Comparison of ENCODE assay signal across 8 cellular contexts in the genomic region with DNA sequence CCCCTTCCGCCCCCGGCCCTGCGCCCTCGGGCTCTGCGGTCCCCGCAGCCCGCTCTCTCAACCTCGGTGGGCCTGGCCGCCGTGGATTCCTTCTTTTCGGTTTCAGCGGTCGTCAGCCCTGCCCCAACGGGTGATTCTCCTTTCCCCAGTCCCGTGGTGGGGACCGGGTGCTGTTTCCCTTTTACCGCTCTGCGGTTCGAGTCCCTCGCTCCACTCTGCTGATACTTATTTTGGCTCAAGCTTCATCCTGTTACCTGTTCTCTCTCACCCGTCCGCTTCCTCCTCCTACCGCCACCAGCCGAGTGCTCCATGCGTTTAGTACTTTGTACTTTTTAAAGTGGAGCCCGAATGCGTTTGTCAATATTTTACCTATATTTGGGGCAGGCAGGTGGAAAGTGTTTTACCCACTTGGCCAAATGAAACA. TPM values are rescaled to one million over a fixed set of nuclear protein-coding genes. Genes with fewer than 3 reads are reported as not detected.
DNase-seq lines count a peak whose midpoint lies in the region; ATAC-seq and TF ChIP-seq lines count a peak whose summit lies in the region.

No MANE protein-coding gene starts in this region.

- H3K27me3 Mint-ChIP-seq in activated T-helper 2 cell treated with anti-CD3 and anti-CD28 coated beads, Interferon-gamma antibody, Interleukin-2, Interleukin-4, amounts not matched to agents 10 μg/mL and 5 μg/mL and 100 μg/mL, durations not matched to agents 14 hours and 24 hours and 36 hours (ENCODE audit: low read depth) = no peaks in the 10 kb centered on the region

- intact Hi-C loops in activated T-helper 2 cell treated with anti-CD3 and anti-CD28 coated beads, Interferon-gamma antibody, Interleukin-2, Interleukin-4, amounts not matched to agents 10 μg/mL and 5 μg/mL and 100 μg/mL, durations not matched to agents 14 hours and 24 hours and 36 hours (cut with micrococcal nuclease) = loop anchor here (1.0 to 10.0 kb wide), 4 partner anchors 124 to 1476 kb away; partner anchors contain the start of genes FAM111A and SLC43A3
- intact Hi-C loops in right cardiac atrium (cut with DNase I) = loop anchor here in 1 of 4 donors (5.0 kb wide), 1 partner anchor 39 kb away; no protein-coding TSS in a partner anchor

- TF ChIP-seq CTCF in AG10803 (conservative IDR thresholded peaks at IDR 0.05; ENCODE audit: low read length) (no peak), smooth muscle cell (IDR thresholded peaks at IDR 0.05; ENCODE audit: borderline replicate concordance, insufficient read depth, poor library complexity, severe bottlenecking) (no peak)

- H3K27me3 ChIP-seq in HUES64 (ENCODE audit: insufficient read depth, low read length) (no peaks in the 10 kb centered on the region), right cardiac atrium (ENCODE audit: control insufficient read depth, insufficient read depth) (no peaks in the 10 kb centered on the region), smooth muscle cell (ENCODE audit: low read depth) (no peaks in the 10 kb centered on the region)

- H3F3A ChIP-seq in smooth muscle cell (ENCODE audit: low read depth) = no peaks in the 10 kb centered on the region

- H3K27ac ChIP-seq in HUES64 (ENCODE audit: low read depth, low read length) = peak overlapping the region; percentile 95
- H3K27ac ChIP-seq in right cardiac atrium (ENCODE audit: low read length) = peak overlapping the region; percentile 80
- peak overlapping the region; percentile 98 for H3K27ac ChIP-seq in smooth muscle cell (ENCODE audit: low read depth)

- H3K4me3 ChIP-seq in AG10803 (ENCODE audit: low read length) (peak overlapping the region; percentile 86), HUES64 (ENCODE audit: low read length) (peak overlapping the region; percentile 92), right cardiac atrium (ENCODE audit: low read length) (peak overlapping the region; percentile 74), smooth muscle cell (peak overlapping the region; percentile 79)

- H3K4me3 Mint-ChIP-seq in activated T-helper 2 cell treated with anti-CD3 and anti-CD28 coated beads, Interferon-gamma antibody, Interleukin-2, Interleukin-4, amounts not matched to agents 10 μg/mL and 5 μg/mL and 100 μg/mL, durations not matched to agents 14 hours and 24 hours and 36 hours (ENCODE audit: low read depth) = peak overlapping the region; percentile 99

- under 1% methylated on average over 27 of the region's 27 CpGs for WGBS in HUES64
- under 1% methylated on average over 27 of the region's 27 CpGs for WGBS in right cardiac atrium
- under 1% methylated on average over 18 of the region's 27 CpGs for WGBS in smooth muscle cell (ENCODE audit: low lambda C conversion rate)

- peaks cover 35% of the 10 kb centered on the region for H3K36me3 Mint-ChIP-seq in activated T-helper 2 cell treated with anti-CD3 and anti-CD28 coated beads, Interferon-gamma antibody, Interleukin-2, Interleukin-4, amounts not matched to agents 10 μg/mL and 5 μg/mL and 100 μg/mL, durations not matched to agents 14 hours and 24 hours and 36 hours (ENCODE audit: low read depth)

- H3K9me3 Mint-ChIP-seq in activated T-helper 2 cell treated with anti-CD3 and anti-CD28 coated beads, Interferon-gamma antibody, Interleukin-2, Interleukin-4, amounts not matched to agents 10 μg/mL and 5 μg/mL and 100 μg/mL, durations not matched to agents 14 hours and 24 hours and 36 hours = no peaks in the 10 kb centered on the region

- peak overlapping the region; percentile 62 for H2AFZ ChIP-seq in smooth muscle cell (ENCODE audit: low read depth)

- H3K27ac Mint-ChIP-seq in activated T-helper 2 cell treated with anti-CD3 and anti-CD28 coated beads, Interferon-gamma antibody, Interleukin-2, Interleukin-4, amounts not matched to agents 10 μg/mL and 5 μg/mL and 100 μg/mL, durations not matched to agents 14 hours and 24 hours and 36 hours = peak overlapping the region; percentile 99

- H3K36me3 ChIP-seq in HUES64 (ENCODE audit: insufficient read depth, low read length) = peaks cover 20% of the 10 kb centered on the region
- no peaks in the 10 kb centered on the region for H3K36me3 ChIP-seq in smooth muscle cell (ENCODE audit: low read depth)

- ATAC-seq in GM18907 (IDR thresholded peaks at IDR 0.05; ENCODE audit: unreplicated experiment) = peak; percentile 4
- ATAC-seq in right cardiac atrium = peak in 1 of 2 donors; percentile 0

- DNase-seq in AG10803 (ENCODE audit: low read depth) = no peak
- DNase-seq in activated T-helper 2 cell treated with anti-CD3 and anti-CD28 coated beads, Interferon-gamma antibody, Interleukin-2, Interleukin-4, amounts not matched to agents 10 μg/mL and 5 μg/mL and 100 μg/mL, durations not matched to agents 14 hours and 24 hours and 36 hours (ENCODE audit: low spot score) = no peak
- DNase-seq in right cardiac atrium = peak in 1 of 3 donors; percentile 43
- no peak for DNase-seq in smooth muscle cell (lab: John Stamatoyannopoulos, UW; ENCODE audit: unreplicated experiment)
- DNase-seq in HCEC 1CT = no peak
- no peak for DNase-seq in NCI-H82 treated with DMSO at 0.1 percent for 48 hours (lab: John Stamatoyannopoulos, UW; ENCODE audit: unreplicated experiment)

- H3K9ac ChIP-seq in HUES64 (ENCODE audit: low read depth, low read length) = peak overlapping the region; percentile 98
- H3K9ac ChIP-seq in smooth muscle cell (ENCODE audit: low read depth) = peak overlapping the region; percentile 99

- H3K79me2 ChIP-seq in smooth muscle cell (ENCODE audit: low read depth) = peaks cover 51% of the 10 kb centered on the region

- H3K4me1 Mint-ChIP-seq in activated T-helper 2 cell treated with anti-CD3 and anti-CD28 coated beads, Interferon-gamma antibody, Interleukin-2, Interleukin-4, amounts not matched to agents 10 μg/mL and 5 μg/mL and 100 μg/mL, durations not matched to agents 14 hours and 24 hours and 36 hours (ENCODE audit: low read depth) = peaks cover 33% of the 10 kb centered on the region

- peaks cover 5% of the 10 kb centered on the region; the same call in 1 of the 2 replicates for H3K4me1 ChIP-seq in HUES64 (ENCODE audit: insufficient read depth, low read length)
- no peaks in the 10 kb centered on the region for H3K4me1 ChIP-seq in right cardiac atrium (ENCODE audit: control insufficient read depth, insufficient read depth, low read length)
- peaks cover 15% of the 10 kb centered on the region for H3K4me1 ChIP-seq in smooth muscle cell (ENCODE audit: low read depth)

- no peaks in the 10 kb centered on the region for H3K9me3 ChIP-seq in HUES64 (ENCODE audit: insufficient read depth, low read depth, low read length)
- H3K9me3 ChIP-seq in right cardiac atrium (ENCODE audit: control insufficient read depth, low read length) = no peaks in the 10 kb centered on the region
- no peaks in the 10 kb centered on the region for H3K9me3 ChIP-seq in smooth muscle cell (replicated peaks; ENCODE audit: low read depth)

- H4K20me1 ChIP-seq in smooth muscle cell (ENCODE audit: low read depth) = peaks cover 32% of the 10 kb centered on the region

- peak overlapping the region; percentile 92 for H3K4me2 ChIP-seq in smooth muscle cell

RNA-seq across cellular contexts. Expression of gene ZDHHC5, which starts 0.6 kb away (rescaled TPM):
- 33.3 TPM for polyA plus RNA-seq in HUES64 (2013, experiment 1 of 2)
- 31.4 TPM for polyA plus RNA-seq in HUES64 (2013, experiment 2 of 2)
- 64.7 and 69.9 TPM in 2 replicates for total RNA-seq in activated T-helper 2 cell treated with anti-CD3 and anti-CD28 coated beads, Interferon-gamma antibody, Interleukin-2, Interleukin-4, amounts not matched to agents 10 μg/mL and 5 μg/mL and 100 μg/mL, durations not matched to agents 14 hours and 24 hours and 36 hours
- total RNA-seq in right cardiac atrium (10 to 100 TPM; 38.9 to 60.4 (median 54.3) TPM), smooth muscle cell (37.2 and 38.0 TPM in 2 replicates)
- polyA plus RNA-seq in right cardiac atrium (27.0 TPM), smooth muscle cell (33.2 and 34.5 TPM in 2 replicates)

RNA-seq across cellular contexts. Expression of gene CLP1, which starts 10.9 kb away (rescaled TPM):
- 22.2 TPM for polyA plus RNA-seq in HUES64 (2013, experiment 1 of 2)
- polyA plus RNA-seq in HUES64 (2013, experiment 2 of 2) = 20.9 TPM
- total RNA-seq in activated T-helper 2 cell treated with anti-CD3 and anti-CD28 coated beads, Interferon-gamma antibody, Interleukin-2, Interleukin-4, amounts not matched to agents 10 μg/mL and 5 μg/mL and 100 μg/mL, durations not matched to agents 14 hours and 24 hours and 36 hours = 17.7 and 19.9 TPM in 2 replicates
- total RNA-seq in right cardiac atrium (1 to 10 TPM; 6.3 to 8.2 (median 7.2) TPM), smooth muscle cell (18.3 and 23.0 TPM in 2 replicates)
- polyA plus RNA-seq in right cardiac atrium (4.6 TPM), smooth muscle cell (18.0 and 19.7 TPM in 2 replicates)

RNA-seq across cellular contexts. Expression of gene YPEL4, which starts 18.8 kb away (rescaled TPM):
- not detected for polyA plus RNA-seq in HUES64 (2013, experiment 1 of 2)
- polyA plus RNA-seq in HUES64 (2013, experiment 2 of 2) = not detected
- 0.37 and 0.64 TPM in 2 replicates for total RNA-seq in activated T-helper 2 cell treated with anti-CD3 and anti-CD28 coated beads, Interferon-gamma antibody, Interleukin-2, Interleukin-4, amounts not matched to agents 10 μg/mL and 5 μg/mL and 100 μg/mL, durations not matched to agents 14 hours and 24 hours and 36 hours
- total RNA-seq in right cardiac atrium (1 to 10 TPM in 1 of 4 donors, under 1 TPM in 3; 0.33 to 1.1 (median 0.62) TPM), smooth muscle cell (0.18 and 2.5 TPM in 2 replicates)
- polyA plus RNA-seq in right cardiac atrium (1.5 TPM), smooth muscle cell (2.0 and 2.9 TPM in 2 replicates)

RNA-seq across cellular contexts. Expression of gene MED19, which starts 43.5 kb away (rescaled TPM):
- polyA plus RNA-seq in HUES64 (2013, experiment 1 of 2) = 18.1 TPM
- polyA plus RNA-seq in HUES64 (2013, experiment 2 of 2) = 23.7 TPM
- total RNA-seq in activated T-helper 2 cell treated with anti-CD3 and anti-CD28 coated beads, Interferon-gamma antibody, Interleukin-2, Interleukin-4, amounts not matched to agents 10 μg/mL and 5 μg/mL and 100 μg/mL, durations not matched to agents 14 hours and 24 hours and 36 hours = 13.0 and 14.1 TPM in 2 replicates
- total RNA-seq in right cardiac atrium = 10 to 100 TPM in 2 of 4 donors, 1 to 10 TPM in 2; 8.4 to 10.5 (median 9.5) TPM
- 9.8 TPM for polyA plus RNA-seq in right cardiac atrium
- total RNA-seq in smooth muscle cell = 25.3 and 36.9 TPM in 2 replicates
- 37.9 and 43.8 TPM in 2 replicates for polyA plus RNA-seq in smooth muscle cell

RNA-seq across cellular contexts. Expression of gene TMX2, which starts 43.9 kb away (rescaled TPM):
- 78.9 TPM for polyA plus RNA-seq in HUES64 (2013, experiment 1 of 2)
- 70.8 TPM for polyA plus RNA-seq in HUES64 (2013, experiment 2 of 2)
- 74.6 and 80.0 TPM in 2 replicates for total RNA-seq in activated T-helper 2 cell treated with anti-CD3 and anti-CD28 coated beads, Interferon-gamma antibody, Interleukin-2, Interleukin-4, amounts not matched to agents 10 μg/mL and 5 μg/mL and 100 μg/mL, durations not matched to agents 14 hours and 24 hours and 36 hours
- total RNA-seq in right cardiac atrium (10 to 100 TPM; 57.4 to 78.1 (median 70.8) TPM), smooth muscle cell (75.4 and 82.6 TPM in 2 replicates)
- polyA plus RNA-seq in right cardiac atrium (73.2 TPM), smooth muscle cell (86.6 and 87.0 TPM in 2 replicates)
